33 cellular contexts compared by ENCODE assay signal in genomic region chr16:87524407-87524806, GRCh38.
"Had no signal": no experiment of that assay in that cellular context is flagged by ENCODE, and none has a peak within 500 bp of the region (broad histone marks: within the 10 kb centered on the region; RNA-seq: fewer than 3 reads in every experiment).

No MANE protein-coding gene starts in this region.

- FAIRE-seq: astrocyte, TTC549 had no signal

- H3K27ac ChIP-seq: adrenal gland, body of pancreas, brain microvascular endothelial cell, breast epithelium, VCaP had no signal

- ATAC-seq: activated CD8-positive, alpha-beta T cell treated with anti-CD3 and anti-CD28 coated beads for 36 hours; activated naive CD4-positive, alpha-beta T cell treated with anti-CD3 and anti-CD28 coated beads, Interleukin-2, amount 50 U/mL, for 72 hours; activated T-cell treated with anti-CD3 and anti-CD28 coated beads, Interleukin-2, amount 50 U/mL, for 4 hours; activated T-cell treated with anti-CD3 and anti-CD28 coated beads, Interleukin-2, amount 50 U/mL, for 72 hours; activated T-helper 17 cell treated with anti-CD3 and anti-CD28 coated beads, Interleukin-2, amount 50 U/mL, for 72 hours; body of pancreas had no signal

- H3K4me3 ChIP-seq: adrenal gland, body of pancreas, breast epithelium had no signal

- DNase-seq: activated B cell treated with CpG ODN at 0.5 μM for 24 hours; activated CD4-positive, alpha-beta memory T cell treated with anti-CD3 and anti-CD28 coated beads for 36 hours; activated CD4-positive, alpha-beta T cell treated with anti-CD3 and anti-CD28 coated beads for 4 hours; activated CD4-positive, alpha-beta T cell treated with anti-CD3 and anti-CD28 coated beads, Interleukin-2, amount 10 ng/mL, durations not matched to agents 24 days and 14 days; activated CD4-positive, alpha-beta T cell treated with anti-CD3 and anti-CD28 coated beads, Interleukin-2, amount 50 U/mL, for 1 hour; activated CD4-positive, alpha-beta T cell treated with anti-CD3 and anti-CD28 coated beads, Interleukin-2, amount 50 U/mL, for 4 hours; activated CD4-positive, CD25-positive, alpha-beta regulatory T cell treated with anti-CD3 and anti-CD28 coated beads, Interleukin-2, amount 50 U/mL, for 72 hours; activated CD8-positive, alpha-beta memory T cell treated with anti-CD3 and anti-CD28 coated beads, Interleukin-2, amount 50 U/mL, for 4 hours; activated CD8-positive, alpha-beta T cell treated with anti-CD3 and anti-CD28 coated beads for 36 hours; activated effector memory CD4-positive, alpha-beta T cell treated with anti-CD3 and anti-CD28 coated beads, Interleukin-2, amount 50 U/mL, for 16 hours; activated gamma-delta T cell treated with Interleukin-2 at 50 U/mL for 16 hours; activated naive CD4-positive, alpha-beta T cell; activated naive CD4-positive, alpha-beta T cell treated with anti-CD3 and anti-CD28 coated beads for 36 hours; activated naive CD4-positive, alpha-beta T cell treated with anti-CD3 and anti-CD28 coated beads, Interleukin-2, amount 50 U/mL, for 16 hours; activated naive CD8-positive, alpha-beta T cell treated with anti-CD3 and anti-CD28 coated beads for 36 hours; activated T-cell treated with anti-CD3 and anti-CD28 coated beads for 4 hours; activated T-cell treated with anti-CD3 and anti-CD28 coated beads, Interleukin-2, amount 50 U/mL, for 1 hour; activated T-cell treated with anti-CD3 and anti-CD28 coated beads, Interleukin-2, amount 50 U/mL, for 4 hours; activated T-cell treated with anti-CD3 and anti-CD28 coated beads, Interleukin-2, amount 50 U/mL, for 72 hours; adrenal gland; amniotic stem cell; aorta; body of pancreas; brain microvascular endothelial cell; central memory CD4-positive, alpha-beta T cell; T-helper 2 cell; T-helper 9 cell had no signal

- H3K36me3 ChIP-seq: adrenal gland, brain microvascular endothelial cell, breast epithelium had no signal

- H3K9me3 ChIP-seq: adrenal gland had no signal

- H3K27me3 ChIP-seq: adrenal gland, body of pancreas, brain microvascular endothelial cell, breast epithelium had no signal

- H3K4me1 ChIP-seq: adrenal gland, body of pancreas, breast epithelium had no signal
